Comparison of ENCODE assay signal across 1 cellular context in the genomic region with DNA sequence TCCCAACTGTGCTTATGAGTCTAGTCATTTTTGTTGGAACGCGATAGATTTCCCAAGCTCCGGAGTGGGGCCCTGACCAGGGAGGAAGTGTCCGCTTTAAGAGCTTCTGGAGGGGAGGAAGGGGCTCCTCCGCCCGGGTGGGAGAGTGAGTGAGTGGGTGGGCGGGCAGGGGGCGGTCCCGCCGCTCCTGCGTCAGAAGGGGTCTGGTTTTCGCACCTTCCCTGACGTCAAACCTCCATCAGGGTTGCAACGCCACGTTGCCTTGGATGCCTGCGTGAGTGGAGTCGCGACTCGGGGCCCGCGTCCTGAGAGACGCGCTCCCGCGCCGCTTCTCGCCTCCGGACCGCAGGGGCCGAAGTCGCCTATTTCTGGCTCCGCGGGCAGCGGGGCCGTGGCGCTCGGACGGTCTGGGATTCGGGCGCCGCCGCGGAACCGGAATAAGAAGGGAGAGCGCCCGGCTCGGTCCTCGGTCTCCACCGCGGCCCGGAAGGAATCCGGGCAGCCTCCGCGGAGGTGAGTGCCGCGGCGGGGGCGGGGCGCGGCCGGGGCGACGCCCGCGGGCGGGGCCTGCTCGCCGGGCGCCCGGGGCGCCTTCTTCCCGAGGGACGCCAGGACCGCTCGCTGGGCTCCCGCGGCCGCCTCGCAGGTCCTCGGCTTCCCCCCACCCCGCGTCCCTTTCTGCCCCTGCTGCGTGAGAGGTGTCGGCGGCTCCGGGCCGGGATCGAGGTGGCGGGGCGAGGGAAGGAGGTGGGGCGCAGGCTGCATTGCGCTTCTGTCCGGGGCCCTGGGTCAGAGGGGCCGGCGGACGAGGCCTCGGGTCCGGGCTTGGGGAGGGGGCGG.
TF ChIP-seq lines count a peak whose summit lies in the region.

ZDBF2 (plus strand) TSS at position 230 of the 840 bp plus-strand sequence. CDS start 7,187 bp downstream, outside the sequence.

TF ChIP-seq in HepG2, 621 proteins besides CTCF, POLR2A, EP300 and RAD21 (continued from another document and continues in another):
- TF ChIP-seq ZNF326 (CRISPR knock-in tag; IDR thresholded peaks at IDR 0.05; ENCODE audit: borderline replicate concordance) = no peak
- no peak for TF ChIP-seq NR0B2 (CRISPR knock-in tag; IDR thresholded peaks at IDR 0.05)
- no peak for TF ChIP-seq NR2F1 (CRISPR knock-in tag; IDR thresholded peaks at IDR 0.05)
- no peak for TF ChIP-seq MXD4 (CRISPR knock-in tag; IDR thresholded peaks at IDR 0.05)
- no peak for TF ChIP-seq SKI (IDR thresholded peaks at IDR 0.05; ENCODE audit: partially characterized antibody)
- TF ChIP-seq ZNF775 (CRISPR knock-in tag; IDR thresholded peaks at IDR 0.05; ENCODE audit: borderline replicate concordance) = no peak
- no peak for TF ChIP-seq ARNT (IDR thresholded peaks at IDR 0.05)
- TF ChIP-seq SETDB1 (CRISPR knock-in tag; IDR thresholded peaks at IDR 0.05; ENCODE audit: borderline replicate concordance) = no peak
- no peak for TF ChIP-seq NONO (IDR thresholded peaks at IDR 0.05)
- peak; percentile 46; the same call in 1 of the 2 replicates for TF ChIP-seq NONO (CRISPR knock-in tag; conservative IDR thresholded peaks at IDR 0.05)
- TF ChIP-seq, protein P1, sequence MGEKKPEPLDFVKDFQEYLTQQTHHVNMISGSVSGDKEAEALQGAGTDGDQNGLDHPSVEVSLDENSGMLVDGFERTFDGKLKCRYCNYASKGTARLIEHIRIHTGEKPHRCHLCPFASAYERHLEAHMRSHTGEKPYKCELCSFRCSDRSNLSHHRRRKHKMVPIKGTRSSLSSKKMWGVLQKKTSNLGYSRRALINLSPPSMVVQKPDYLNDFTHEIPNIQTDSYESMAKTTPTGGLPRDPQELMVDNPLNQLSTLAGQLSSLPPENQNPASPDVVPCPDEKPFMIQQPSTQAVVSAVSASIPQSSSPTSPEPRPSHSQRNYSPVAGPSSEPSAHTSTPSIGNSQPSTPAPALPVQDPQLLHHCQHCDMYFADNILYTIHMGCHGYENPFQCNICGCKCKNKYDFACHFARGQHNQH (CRISPR knock-in tag; IDR thresholded peaks at IDR 0.05) = peak; percentile 10; the same call in 1 of the 2 replicates
- peak; percentile 62; the same call in 1 of the 2 replicates for TF ChIP-seq POLR2G (IDR thresholded peaks at IDR 0.05; ENCODE audit: low read depth, low read length)
- no peak for TF ChIP-seq FOXP1 (IDR thresholded peaks at IDR 0.05)
- TF ChIP-seq FOXP1 (CRISPR knock-in tag; IDR thresholded peaks at IDR 0.05) = no peak
- peak; percentile 44; the same call in 1 of the 2 replicates for TF ChIP-seq NFKB2 (CRISPR knock-in tag; IDR thresholded peaks at IDR 0.05; ENCODE audit: borderline replicate concordance)
- no peak for TF ChIP-seq ZUFSP (CRISPR knock-in tag; IDR thresholded peaks at IDR 0.05; ENCODE audit: borderline replicate concordance)
- TF ChIP-seq ZNF333 (CRISPR knock-in tag; IDR thresholded peaks at IDR 0.05; ENCODE audit: borderline replicate concordance) = no peak
- no peak for TF ChIP-seq ZNF558 (CRISPR knock-in tag; IDR thresholded peaks at IDR 0.05; ENCODE audit: borderline replicate concordance)
- TF ChIP-seq YEATS2 (CRISPR knock-in tag; IDR thresholded peaks at IDR 0.05; ENCODE audit: borderline replicate concordance) = 0 out of 2 replicates have a peak, but pooled peaks have one; percentile 22
- TF ChIP-seq GABPB1 (CRISPR knock-in tag; IDR thresholded peaks at IDR 0.05) = peak; percentile 90
- TF ChIP-seq NAIF1 (CRISPR knock-in tag; IDR thresholded peaks at IDR 0.05; ENCODE audit: borderline replicate concordance) = no peak
- TF ChIP-seq SSRP1 (CRISPR knock-in tag; IDR thresholded peaks at IDR 0.05) = no peak
- no peak for TF ChIP-seq ZBTB4 (CRISPR knock-in tag; IDR thresholded peaks at IDR 0.05; ENCODE audit: borderline replicate concordance)
- no peak; the same call in 1 of the 2 replicates for TF ChIP-seq THAP11 (CRISPR knock-in tag; IDR thresholded peaks at IDR 0.05)
- TF ChIP-seq ZNF430 (CRISPR knock-in tag; IDR thresholded peaks at IDR 0.05) = 0 out of 2 replicates have a peak, but pooled peaks have one; percentile 35
- TF ChIP-seq MXD3 (CRISPR knock-in tag; IDR thresholded peaks at IDR 0.05) = 0 out of 2 replicates have a peak, but pooled peaks have one; percentile 23
- TF ChIP-seq, protein P2, sequence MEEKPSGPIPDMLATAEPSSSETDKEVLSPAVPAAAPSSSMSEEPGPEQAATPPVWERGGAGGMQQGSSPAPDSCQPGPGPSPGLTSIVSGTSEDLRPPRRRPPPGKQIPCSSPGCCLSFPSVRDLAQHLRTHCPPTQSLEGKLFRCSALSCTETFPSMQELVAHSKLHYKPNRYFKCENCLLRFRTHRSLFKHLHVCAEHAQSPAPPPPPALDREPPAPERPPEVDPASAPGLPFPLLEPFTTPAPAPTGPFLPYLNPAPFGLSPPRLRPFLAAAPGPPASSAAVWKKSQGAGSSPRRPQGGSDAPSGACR (CRISPR knock-in tag; IDR thresholded peaks at IDR 0.05) = 0 out of 2 replicates have a peak, but pooled peaks have one; percentile 67
- peak; percentile 81; the same call in 1 of the 2 replicates for TF ChIP-seq ZSCAN31 (CRISPR knock-in tag; IDR thresholded peaks at IDR 0.05; ENCODE audit: low read depth)
- no peak for TF ChIP-seq ZNF33B (CRISPR knock-in tag; IDR thresholded peaks at IDR 0.05)
- TF ChIP-seq LCORL (IDR thresholded peaks at IDR 0.05) = no peak
- TF ChIP-seq LCORL (CRISPR knock-in tag; IDR thresholded peaks at IDR 0.05) = 0 out of 2 replicates have a peak, but pooled peaks have one; percentile 51
- TF ChIP-seq ARNT2 (CRISPR knock-in tag; IDR thresholded peaks at IDR 0.05; ENCODE audit: low read depth) = peak; percentile 31; the same call in 1 of the 2 replicates
- TF ChIP-seq JUNB (CRISPR knock-in tag; IDR thresholded peaks at IDR 0.05; ENCODE audit: borderline replicate concordance) = no peak
- 0 out of 2 replicates have a peak, but pooled peaks have one; percentile 34 for TF ChIP-seq KAT8 (CRISPR knock-in tag; IDR thresholded peaks at IDR 0.05)
- TF ChIP-seq FUBP1 (CRISPR knock-in tag; IDR thresholded peaks at IDR 0.05; ENCODE audit: borderline replicate concordance) = no peak
- TF ChIP-seq ZC3H13 (CRISPR knock-in tag; IDR thresholded peaks at IDR 0.05) = peak; percentile 30; the same call in 1 of the 2 replicates
- TF ChIP-seq, protein P3, sequence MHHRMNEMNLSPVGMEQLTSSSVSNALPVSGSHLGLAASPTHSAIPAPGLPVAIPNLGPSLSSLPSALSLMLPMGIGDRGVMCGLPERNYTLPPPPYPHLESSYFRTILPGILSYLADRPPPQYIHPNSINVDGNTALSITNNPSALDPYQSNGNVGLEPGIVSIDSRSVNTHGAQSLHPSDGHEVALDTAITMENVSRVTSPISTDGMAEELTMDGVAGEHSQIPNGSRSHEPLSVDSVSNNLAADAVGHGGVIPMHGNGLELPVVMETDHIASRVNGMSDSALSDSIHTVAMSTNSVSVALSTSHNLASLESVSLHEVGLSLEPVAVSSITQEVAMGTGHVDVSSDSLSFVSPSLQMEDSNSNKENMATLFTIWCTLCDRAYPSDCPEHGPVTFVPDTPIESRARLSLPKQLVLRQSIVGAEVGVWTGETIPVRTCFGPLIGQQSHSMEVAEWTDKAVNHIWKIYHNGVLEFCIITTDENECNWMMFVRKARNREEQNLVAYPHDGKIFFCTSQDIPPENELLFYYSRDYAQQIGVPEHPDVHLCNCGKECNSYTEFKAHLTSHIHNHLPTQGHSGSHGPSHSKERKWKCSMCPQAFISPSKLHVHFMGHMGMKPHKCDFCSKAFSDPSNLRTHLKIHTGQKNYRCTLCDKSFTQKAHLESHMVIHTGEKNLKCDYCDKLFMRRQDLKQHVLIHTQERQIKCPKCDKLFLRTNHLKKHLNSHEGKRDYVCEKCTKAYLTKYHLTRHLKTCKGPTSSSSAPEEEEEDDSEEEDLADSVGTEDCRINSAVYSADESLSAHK (CRISPR knock-in tag; IDR thresholded peaks at IDR 0.05; ENCODE audit: borderline replicate concordance) = no peak
- TF ChIP-seq IKZF1 (IDR thresholded peaks at IDR 0.05) = no peak
- TF ChIP-seq CEBPB (IDR thresholded peaks at IDR 0.05; ENCODE audit: borderline replicate concordance, low read depth, low read length) = no peak
